ENCODE assay signal across 23 cellular contexts in the genomic region with DNA sequence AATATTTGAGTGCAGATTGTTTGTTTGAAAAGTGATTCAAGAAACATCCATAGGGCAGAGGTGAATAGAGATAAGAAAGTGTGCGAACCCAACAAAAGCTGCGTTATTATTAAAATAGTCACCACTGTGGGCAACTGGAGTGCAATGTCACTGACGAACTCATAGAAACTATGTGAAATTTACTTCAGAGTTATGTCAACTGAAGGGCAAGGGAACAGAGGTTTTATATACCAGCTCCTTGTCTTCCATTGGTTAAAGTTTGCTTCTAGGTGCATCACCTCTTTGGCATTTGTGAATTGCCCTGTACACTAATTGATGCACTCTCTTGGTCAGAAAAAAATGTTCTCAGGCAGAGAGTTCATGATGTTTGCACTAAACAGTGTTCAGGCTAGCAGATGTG.
"Had no signal": no experiment of that assay in that cellular context is flagged by ENCODE, and none has a peak within 500 bp of the region (broad histone marks: within the 10 kb centered on the region; RNA-seq: fewer than 3 reads in every experiment).

No MANE protein-coding gene starts in this region.

- H3K9me3 ChIP-seq: prostate gland, suprapubic skin, transverse colon had no signal

- H3K36me3 ChIP-seq: left ventricle myocardium inferior, prostate gland, suprapubic skin, transverse colon had no signal

- H3K36me3 Mint-ChIP-seq: activated naive CD4-positive, alpha-beta T cell treated with anti-CD3 and anti-CD28 coated beads, Interleukin-2, amount 10 ng/mL, durations not matched to agents 7 days and 5 days; T-cell had no signal

- H3K4me1 ChIP-seq: foreskin keratinocyte, left ventricle myocardium inferior, prostate gland, suprapubic skin, transverse colon had no signal

- H3K27ac ChIP-seq: epithelial cell of prostate, foreskin keratinocyte, left ventricle myocardium inferior, prostate gland, suprapubic skin, transverse colon had no signal

- H3K4me3 Mint-ChIP-seq: activated B cell treated with CpG ODN at 0.5 μM for 24 hours; activated CD8-positive, alpha-beta T cell treated with anti-CD3 and anti-CD28 coated beads for 36 hours; activated naive CD4-positive, alpha-beta T cell treated with anti-CD3 and anti-CD28 coated beads, Interleukin-2, amount 10 ng/mL, durations not matched to agents 7 days and 5 days; activated naive CD8-positive, alpha-beta T cell treated with anti-CD3 and anti-CD28 coated beads, Interleukin-2, amount 50 U/mL, for 24 hours; activated T-cell treated with anti-CD3 and anti-CD28 coated beads, Interleukin-2, amount 50 U/mL, for 4 hours; dendritic cell treated with granulocyte-macrophage colony-stimulating factor and Interleukin-4, amounts not matched to agents 40 ng/mL and 50 ng/mL, for 4 days; effector memory CD8-positive, alpha-beta T cell; nephron progenitor cell; stimulated activated naive CD8-positive, alpha-beta T cell treated with anti-CD3 and anti-CD28 coated beads, Interleukin-15, amount 100 ng/mL, for 72 hours; T-cell had no signal

- H3K27me3 ChIP-seq: foreskin keratinocyte, suprapubic skin, transverse colon had no signal

- H3K4me3 ChIP-seq: left ventricle myocardium inferior, prostate gland, suprapubic skin, transverse colon had no signal

- DNase-seq: activated B cell treated with CpG ODN at 0.5 μM for 24 hours; activated CD4-positive, alpha-beta T cell treated with anti-CD3 and anti-CD28 coated beads for 48 hours; activated CD8-positive, alpha-beta T cell treated with anti-CD3 and anti-CD28 coated beads for 36 hours; activated effector memory CD4-positive, alpha-beta T cell treated with Interleukin-2 at 50 U/mL for 16 hours; activated naive CD4-positive, alpha-beta T cell treated with anti-CD3 and anti-CD28 coated beads, Interleukin-2, amount 10 ng/mL, durations not matched to agents 7 days and 5 days; activated naive CD8-positive, alpha-beta T cell treated with anti-CD3 and anti-CD28 coated beads, Interleukin-2, amount 50 U/mL, for 24 hours; activated T-cell treated with anti-CD3 and anti-CD28 coated beads, Interleukin-2, amount 50 U/mL, for 4 hours; aorta; effector memory CD8-positive, alpha-beta T cell; foreskin keratinocyte; hippocampal formation; kidney; left ventricle myocardium inferior; mammary epithelial cell; nephron progenitor cell; right cardiac atrium; stimulated activated naive CD8-positive, alpha-beta T cell treated with anti-CD3 and anti-CD28 coated beads, Interleukin-15, amount 100 ng/mL, for 72 hours; T-cell; transverse colon had no signal

- H3K4me1 Mint-ChIP-seq: activated B cell treated with CpG ODN at 0.5 μM for 24 hours; activated naive CD4-positive, alpha-beta T cell treated with anti-CD3 and anti-CD28 coated beads, Interleukin-2, amount 10 ng/mL, durations not matched to agents 7 days and 5 days; activated naive CD8-positive, alpha-beta T cell treated with anti-CD3 and anti-CD28 coated beads, Interleukin-2, amount 50 U/mL, for 24 hours; nephron progenitor cell; stimulated activated naive CD8-positive, alpha-beta T cell treated with anti-CD3 and anti-CD28 coated beads, Interleukin-15, amount 100 ng/mL, for 72 hours; T-cell had no signal

- FAIRE-seq: kidney had no signal

- ATAC-seq: activated CD8-positive, alpha-beta T cell treated with anti-CD3 and anti-CD28 coated beads for 36 hours; activated naive CD8-positive, alpha-beta T cell treated with anti-CD3 and anti-CD28 coated beads, Interleukin-2, amount 50 U/mL, for 24 hours; activated T-cell treated with anti-CD3 and anti-CD28 coated beads, Interleukin-2, amount 50 U/mL, for 4 hours; effector memory CD8-positive, alpha-beta T cell; right cardiac atrium; stimulated activated naive CD8-positive, alpha-beta T cell treated with anti-CD3 and anti-CD28 coated beads, Interleukin-15, amount 100 ng/mL, for 72 hours; T-cell had no signal

- H3K27ac Mint-ChIP-seq: activated B cell treated with CpG ODN at 0.5 μM for 24 hours; activated CD8-positive, alpha-beta T cell treated with anti-CD3 and anti-CD28 coated beads for 36 hours; activated naive CD4-positive, alpha-beta T cell treated with anti-CD3 and anti-CD28 coated beads, Interleukin-2, amount 10 ng/mL, durations not matched to agents 7 days and 5 days; activated naive CD8-positive, alpha-beta T cell treated with anti-CD3 and anti-CD28 coated beads, Interleukin-2, amount 50 U/mL, for 24 hours; dendritic cell treated with granulocyte-macrophage colony-stimulating factor and Interleukin-4, amounts not matched to agents 40 ng/mL and 50 ng/mL, for 4 days; effector memory CD8-positive, alpha-beta T cell; nephron progenitor cell; stimulated activated naive CD8-positive, alpha-beta T cell treated with anti-CD3 and anti-CD28 coated beads, Interleukin-15, amount 100 ng/mL, for 72 hours; T-cell had no signal

- H3K9me3 Mint-ChIP-seq: activated B cell treated with CpG ODN at 0.5 μM for 24 hours; activated CD8-positive, alpha-beta T cell treated with anti-CD3 and anti-CD28 coated beads for 36 hours; effector memory CD8-positive, alpha-beta T cell; stimulated activated naive CD8-positive, alpha-beta T cell treated with anti-CD3 and anti-CD28 coated beads, Interleukin-15, amount 100 ng/mL, for 72 hours had no signal

- H3K27me3 Mint-ChIP-seq: activated CD8-positive, alpha-beta T cell treated with anti-CD3 and anti-CD28 coated beads for 36 hours; activated naive CD8-positive, alpha-beta T cell treated with anti-CD3 and anti-CD28 coated beads, Interleukin-2, amount 50 U/mL, for 24 hours; dendritic cell treated with granulocyte-macrophage colony-stimulating factor and Interleukin-4, amounts not matched to agents 40 ng/mL and 50 ng/mL, for 4 days; stimulated activated naive CD8-positive, alpha-beta T cell treated with anti-CD3 and anti-CD28 coated beads, Interleukin-15, amount 100 ng/mL, for 72 hours had no signal
